ENCODE assay signal across 19 cellular contexts in the genomic region with DNA sequence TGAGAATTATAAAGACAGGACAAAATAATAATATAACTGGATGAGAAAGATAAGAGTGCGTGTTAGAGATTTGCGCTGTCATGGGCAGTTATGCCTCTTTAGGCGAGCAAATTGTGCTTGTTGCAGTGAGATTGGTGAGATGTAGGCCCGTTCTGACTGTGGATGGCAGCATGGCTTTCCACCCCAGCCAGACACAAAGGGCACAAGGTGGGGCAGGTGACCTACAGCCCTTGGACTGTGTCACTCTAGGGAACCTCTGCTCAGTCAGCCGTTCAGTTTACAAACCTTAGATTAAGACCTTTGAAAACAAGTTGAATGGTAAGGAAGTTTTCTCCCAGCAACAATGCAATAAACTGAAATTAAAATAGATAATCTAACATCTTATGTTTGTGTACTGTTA. TPM values are rescaled to one million over a fixed set of nuclear protein-coding genes. Genes with fewer than 3 reads are reported as not detected.
"Had no signal": no experiment of that assay in that cellular context is flagged by ENCODE, and none has a peak within 500 bp of the region (broad histone marks: within the 10 kb centered on the region; RNA-seq: fewer than 3 reads in every experiment).

No MANE protein-coding gene starts in this region.

- H3K36me3 Mint-ChIP-seq: activated naive CD4-positive, alpha-beta T cell treated with anti-CD3 and anti-CD28 coated beads, Interleukin-2, amount 50 U/mL, for 72 hours; naive B cell; neural progenitor cell; stimulated activated naive B cell treated with anti-CD40 and anti-IgM and Interleukin-4, amounts not matched to agents 10 μg/mL and 1 μg/mL and 100 μg/mL, for 72 hours had no signal

- ATAC-seq: activated CD8-positive, alpha-beta T cell treated with anti-CD3 and anti-CD28 coated beads for 36 hours; activated naive CD4-positive, alpha-beta T cell treated with anti-CD3 and anti-CD28 coated beads, Interleukin-2, amount 50 U/mL, for 72 hours; foreskin keratinocyte; stimulated activated naive B cell treated with anti-CD40 and anti-IgM and Interleukin-4, amounts not matched to agents 10 μg/mL and 1 μg/mL and 100 μg/mL, for 72 hours; T-helper 17 cell had no signal

- H3K4me3 Mint-ChIP-seq: activated CD8-positive, alpha-beta T cell treated with anti-CD3 and anti-CD28 coated beads for 36 hours; mesothelial cell of epicardium; naive B cell; neural progenitor cell; stimulated activated naive B cell treated with anti-CD40 and anti-IgM and Interleukin-4, amounts not matched to agents 10 μg/mL and 1 μg/mL and 100 μg/mL, for 72 hours; T-helper 17 cell; WTC11 had no signal

- H3K9ac ChIP-seq: neural progenitor cell had no signal

- H3K27ac ChIP-seq: foreskin keratinocyte, neural progenitor cell, upper lobe of left lung had no signal

- H3K4me1 Mint-ChIP-seq: naive B cell; stimulated activated naive B cell treated with anti-CD40 and anti-IgM and Interleukin-4, amounts not matched to agents 10 μg/mL and 1 μg/mL and 100 μg/mL, for 72 hours; T-helper 17 cell had no signal

- H3K9me3 ChIP-seq: upper lobe of left lung had no signal

- H3K36me3 ChIP-seq: neural progenitor cell, upper lobe of left lung had no signal

- H3K27ac Mint-ChIP-seq: activated CD8-positive, alpha-beta T cell treated with anti-CD3 and anti-CD28 coated beads for 36 hours; activated naive CD4-positive, alpha-beta T cell treated with anti-CD3 and anti-CD28 coated beads, Interleukin-2, amount 50 U/mL, for 72 hours; mesothelial cell of epicardium; naive B cell; neural progenitor cell; stimulated activated naive B cell treated with anti-CD40 and anti-IgM and Interleukin-4, amounts not matched to agents 10 μg/mL and 1 μg/mL and 100 μg/mL, for 72 hours; T-helper 17 cell had no signal

- H3K27me3 ChIP-seq: neural progenitor cell, upper lobe of left lung had no signal

- H2AFZ ChIP-seq: neural progenitor cell had no signal

- H3K4me3 ChIP-seq: lung, neural progenitor cell, upper lobe of left lung had no signal

- H3K4me1 ChIP-seq: foreskin keratinocyte, neural progenitor cell, upper lobe of left lung had no signal

- DNase-seq: activated CD4-positive, alpha-beta T cell treated with anti-CD3 and anti-CD28 coated beads for 4 hours; activated CD8-positive, alpha-beta memory T cell treated with anti-CD3 and anti-CD28 coated beads, Interleukin-2, amount 50 U/mL, for 4 hours; activated CD8-positive, alpha-beta T cell treated with anti-CD3 and anti-CD28 coated beads for 36 hours; activated gamma-delta T cell; activated T-cell treated with anti-CD3 and anti-CD28 coated beads, Interleukin-2, amount 50 U/mL, for 48 hours; effector CD4-positive, alpha-beta T cell; foreskin keratinocyte; glutamatergic neuron; naive B cell; retina; stimulated activated CD4-positive, alpha-beta T cell treated with anti-CD3 and anti-CD28 coated beads, Interleukin-2, amount 100 ng/mL, for 48 hours; stimulated activated naive B cell treated with anti-CD40 and anti-IgM and Interleukin-4, amounts not matched to agents 10 μg/mL and 1 μg/mL and 100 μg/mL, for 72 hours; T-helper 17 cell; upper lobe of left lung had no signal

- H3K4me2 ChIP-seq: neural progenitor cell had no signal

RNA-seq across cellular contexts. Expression of gene IGSF5, which starts 58.3 kb away (rescaled TPM):
- total RNA-seq: activated CD8-positive, alpha-beta T cell treated with anti-CD3 and anti-CD28 coated beads for 36 hours; activated naive CD4-positive, alpha-beta T cell treated with anti-CD3 and anti-CD28 coated beads, Interleukin-2, amount 50 U/mL, for 72 hours; foreskin keratinocyte; T-helper 17 cell; upper lobe of left lung had no signal
- polyA plus RNA-seq: foreskin keratinocyte had no signal
